ENCODE assay signal across 1 cellular context in the genomic region with DNA sequence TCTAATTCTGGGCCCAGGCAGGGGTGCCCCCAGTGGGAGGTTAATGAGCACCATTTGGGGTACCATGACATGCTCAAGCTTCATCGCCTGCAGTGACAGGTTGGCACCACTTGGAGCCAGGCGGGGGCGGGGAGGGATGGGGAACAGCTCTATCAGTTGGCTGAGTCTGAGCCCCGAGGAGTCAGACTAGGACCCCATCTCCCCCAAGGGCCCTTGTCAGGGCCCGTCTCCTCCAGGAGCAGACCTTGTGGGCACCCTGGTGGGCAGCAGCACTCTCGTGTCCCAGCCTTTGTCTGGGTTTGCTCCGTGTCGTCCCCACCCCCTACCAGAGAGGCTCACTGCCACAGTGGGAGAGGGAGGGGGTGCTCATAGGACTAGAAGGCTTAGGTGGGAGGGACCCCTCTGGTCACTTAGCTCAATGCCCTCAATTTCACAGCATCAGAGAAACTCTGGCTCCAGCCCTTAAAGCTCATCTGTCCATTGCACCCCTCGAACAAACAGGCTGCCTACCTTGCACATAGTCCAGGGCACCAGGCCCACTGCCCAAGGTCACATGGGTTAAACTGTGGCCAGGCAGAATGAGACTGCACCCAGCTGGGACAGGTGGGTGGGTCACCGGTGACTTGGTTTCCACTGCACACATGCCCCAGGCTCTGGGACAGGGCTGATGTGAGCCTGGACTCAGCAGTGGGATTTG.
A peak's percentile ranks its signal among the peaks of the same experiment; 100 is the strongest.
TF ChIP-seq lines count a peak whose summit lies in the region.

No MANE protein-coding gene starts in this region.

TF ChIP-seq in HepG2, 621 proteins besides CTCF, POLR2A, EP300 and RAD21 (continues in another document):
- TF ChIP-seq, protein P1, sequence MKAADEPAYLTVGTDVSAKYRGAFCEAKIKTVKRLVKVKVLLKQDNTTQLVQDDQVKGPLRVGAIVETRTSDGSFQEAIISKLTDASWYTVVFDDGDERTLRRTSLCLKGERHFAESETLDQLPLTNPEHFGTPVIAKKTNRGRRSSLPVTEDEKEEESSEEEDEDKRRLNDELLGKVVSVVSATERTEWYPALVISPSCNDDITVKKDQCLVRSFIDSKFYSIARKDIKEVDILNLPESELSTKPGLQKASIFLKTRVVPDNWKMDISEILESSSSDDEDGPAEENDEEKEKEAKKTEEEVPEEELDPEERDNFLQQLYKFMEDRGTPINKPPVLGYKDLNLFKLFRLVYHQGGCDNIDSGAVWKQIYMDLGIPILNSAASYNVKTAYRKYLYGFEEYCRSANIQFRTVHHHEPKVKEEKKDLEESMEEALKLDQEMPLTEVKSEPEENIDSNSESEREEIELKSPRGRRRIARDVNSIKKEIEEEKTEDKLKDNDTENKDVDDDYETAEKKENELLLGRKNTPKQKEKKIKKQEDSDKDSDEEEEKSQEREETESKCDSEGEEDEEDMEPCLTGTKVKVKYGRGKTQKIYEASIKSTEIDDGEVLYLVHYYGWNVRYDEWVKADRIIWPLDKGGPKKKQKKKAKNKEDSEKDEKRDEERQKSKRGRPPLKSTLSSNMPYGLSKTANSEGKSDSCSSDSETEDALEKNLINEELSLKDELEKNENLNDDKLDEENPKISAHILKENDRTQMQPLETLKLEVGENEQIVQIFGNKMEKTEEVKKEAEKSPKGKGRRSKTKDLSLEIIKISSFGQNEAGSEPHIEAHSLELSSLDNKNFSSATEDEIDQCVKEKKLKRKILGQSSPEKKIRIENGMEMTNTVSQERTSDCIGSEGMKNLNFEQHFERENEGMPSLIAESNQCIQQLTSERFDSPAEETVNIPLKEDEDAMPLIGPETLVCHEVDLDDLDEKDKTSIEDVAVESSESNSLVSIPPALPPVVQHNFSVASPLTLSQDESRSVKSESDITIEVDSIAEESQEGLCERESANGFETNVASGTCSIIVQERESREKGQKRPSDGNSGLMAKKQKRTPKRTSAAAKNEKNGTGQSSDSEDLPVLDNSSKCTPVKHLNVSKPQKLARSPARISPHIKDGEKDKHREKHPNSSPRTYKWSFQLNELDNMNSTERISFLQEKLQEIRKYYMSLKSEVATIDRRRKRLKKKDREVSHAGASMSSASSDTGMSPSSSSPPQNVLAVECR (CRISPR knock-in tag; IDR thresholded peaks at IDR 0.05; ENCODE audit: borderline replicate concordance) = peak; percentile 40; the same call in 1 of the 2 replicates
- TF ChIP-seq ZNF446 (CRISPR knock-in tag; IDR thresholded peaks at IDR 0.05) (0 out of 2 replicates have a peak, but pooled peaks have one; percentile 27), ZNF572 (CRISPR knock-in tag; IDR thresholded peaks at IDR 0.05) (no peak), ZFX (CRISPR knock-in tag; IDR thresholded peaks at IDR 0.05; ENCODE audit: low read depth) (peak; percentile 41; the same call in 1 of the 2 replicates), ETV5 (CRISPR knock-in tag; IDR thresholded peaks at IDR 0.05; ENCODE audit: borderline replicate concordance) (no peak), ZNF788 (CRISPR knock-in tag; IDR thresholded peaks at IDR 0.05; ENCODE audit: borderline replicate concordance) (no peak), SRF (IDR thresholded peaks at IDR 0.05; ENCODE audit: low read depth, low read length) (no peak)
- TF ChIP-seq, protein P2, sequence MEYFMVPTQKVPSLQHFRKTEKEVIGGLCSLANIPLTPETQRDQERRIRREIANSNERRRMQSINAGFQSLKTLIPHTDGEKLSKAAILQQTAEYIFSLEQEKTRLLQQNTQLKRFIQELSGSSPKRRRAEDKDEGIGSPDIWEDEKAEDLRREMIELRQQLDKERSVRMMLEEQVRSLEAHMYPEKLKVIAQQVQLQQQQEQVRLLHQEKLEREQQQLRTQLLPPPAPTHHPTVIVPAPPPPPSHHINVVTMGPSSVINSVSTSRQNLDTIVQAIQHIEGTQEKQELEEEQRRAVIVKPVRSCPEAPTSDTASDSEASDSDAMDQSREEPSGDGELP (IDR thresholded peaks at IDR 0.05; ENCODE audit: borderline replicate concordance, low read depth) = peak; percentile 41; the same call in 1 of the 2 replicates
- TF ChIP-seq, protein P3, sequence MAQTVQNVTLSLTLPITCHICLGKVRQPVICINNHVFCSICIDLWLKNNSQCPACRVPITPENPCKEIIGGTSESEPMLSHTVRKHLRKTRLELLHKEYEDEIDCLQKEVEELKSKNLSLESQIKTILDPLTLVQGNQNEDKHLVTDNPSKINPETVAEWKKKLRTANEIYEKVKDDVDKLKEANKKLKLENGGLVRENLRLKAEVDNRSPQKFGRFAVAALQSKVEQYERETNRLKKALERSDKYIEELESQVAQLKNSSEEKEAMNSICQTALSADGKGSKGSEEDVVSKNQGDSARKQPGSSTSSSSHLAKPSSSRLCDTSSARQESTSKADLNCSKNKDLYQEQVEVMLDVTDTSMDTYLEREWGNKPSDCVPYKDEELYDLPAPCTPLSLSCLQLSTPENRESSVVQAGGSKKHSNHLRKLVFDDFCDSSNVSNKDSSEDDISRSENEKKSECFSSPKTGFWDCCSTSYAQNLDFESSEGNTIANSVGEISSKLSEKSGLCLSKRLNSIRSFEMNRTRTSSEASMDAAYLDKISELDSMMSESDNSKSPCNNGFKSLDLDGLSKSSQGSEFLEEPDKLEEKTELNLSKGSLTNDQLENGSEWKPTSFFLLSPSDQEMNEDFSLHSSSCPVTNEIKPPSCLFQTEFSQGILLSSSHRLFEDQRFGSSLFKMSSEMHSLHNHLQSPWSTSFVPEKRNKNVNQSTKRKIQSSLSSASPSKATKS (CRISPR knock-in tag; IDR thresholded peaks at IDR 0.05) = no peak
- TF ChIP-seq, protein P4, sequence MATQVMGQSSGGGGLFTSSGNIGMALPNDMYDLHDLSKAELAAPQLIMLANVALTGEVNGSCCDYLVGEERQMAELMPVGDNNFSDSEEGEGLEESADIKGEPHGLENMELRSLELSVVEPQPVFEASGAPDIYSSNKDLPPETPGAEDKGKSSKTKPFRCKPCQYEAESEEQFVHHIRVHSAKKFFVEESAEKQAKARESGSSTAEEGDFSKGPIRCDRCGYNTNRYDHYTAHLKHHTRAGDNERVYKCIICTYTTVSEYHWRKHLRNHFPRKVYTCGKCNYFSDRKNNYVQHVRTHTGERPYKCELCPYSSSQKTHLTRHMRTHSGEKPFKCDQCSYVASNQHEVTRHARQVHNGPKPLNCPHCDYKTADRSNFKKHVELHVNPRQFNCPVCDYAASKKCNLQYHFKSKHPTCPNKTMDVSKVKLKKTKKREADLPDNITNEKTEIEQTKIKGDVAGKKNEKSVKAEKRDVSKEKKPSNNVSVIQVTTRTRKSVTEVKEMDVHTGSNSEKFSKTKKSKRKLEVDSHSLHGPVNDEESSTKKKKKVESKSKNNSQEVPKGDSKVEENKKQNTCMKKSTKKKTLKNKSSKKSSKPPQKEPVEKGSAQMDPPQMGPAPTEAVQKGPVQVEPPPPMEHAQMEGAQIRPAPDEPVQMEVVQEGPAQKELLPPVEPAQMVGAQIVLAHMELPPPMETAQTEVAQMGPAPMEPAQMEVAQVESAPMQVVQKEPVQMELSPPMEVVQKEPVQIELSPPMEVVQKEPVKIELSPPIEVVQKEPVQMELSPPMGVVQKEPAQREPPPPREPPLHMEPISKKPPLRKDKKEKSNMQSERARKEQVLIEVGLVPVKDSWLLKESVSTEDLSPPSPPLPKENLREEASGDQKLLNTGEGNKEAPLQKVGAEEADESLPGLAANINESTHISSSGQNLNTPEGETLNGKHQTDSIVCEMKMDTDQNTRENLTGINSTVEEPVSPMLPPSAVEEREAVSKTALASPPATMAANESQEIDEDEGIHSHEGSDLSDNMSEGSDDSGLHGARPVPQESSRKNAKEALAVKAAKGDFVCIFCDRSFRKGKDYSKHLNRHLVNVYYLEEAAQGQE (IDR thresholded peaks at IDR 0.05; ENCODE audit: borderline replicate concordance in 1 of 2, low read depth in 1 of 2, low read length in 2 of 2) = no peak
- TF ChIP-seq, protein P5, sequence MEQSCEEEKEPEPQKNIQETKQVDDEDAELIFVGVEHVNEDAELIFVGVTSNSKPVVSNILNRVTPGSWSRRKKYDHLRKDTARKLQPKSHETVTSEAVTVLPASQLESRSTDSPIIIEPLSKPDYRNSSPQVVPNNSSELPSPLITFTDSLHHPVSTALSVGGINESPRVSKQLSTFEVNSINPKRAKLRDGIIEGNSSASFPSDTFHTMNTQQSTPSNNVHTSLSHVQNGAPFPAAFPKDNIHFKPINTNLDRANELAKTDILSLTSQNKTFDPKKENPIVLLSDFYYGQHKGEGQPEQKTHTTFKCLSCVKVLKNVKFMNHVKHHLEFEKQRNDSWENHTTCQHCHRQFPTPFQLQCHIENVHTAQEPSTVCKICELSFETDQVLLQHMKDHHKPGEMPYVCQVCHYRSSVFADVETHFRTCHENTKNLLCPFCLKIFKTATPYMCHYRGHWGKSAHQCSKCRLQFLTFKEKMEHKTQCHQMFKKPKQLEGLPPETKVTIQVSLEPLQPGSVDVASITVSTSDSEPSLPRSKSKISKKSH (CRISPR knock-in tag; IDR thresholded peaks at IDR 0.05; ENCODE audit: borderline replicate concordance) = 0 out of 2 replicates have a peak, but pooled peaks have one; percentile 32
- TF ChIP-seq, protein P6, sequence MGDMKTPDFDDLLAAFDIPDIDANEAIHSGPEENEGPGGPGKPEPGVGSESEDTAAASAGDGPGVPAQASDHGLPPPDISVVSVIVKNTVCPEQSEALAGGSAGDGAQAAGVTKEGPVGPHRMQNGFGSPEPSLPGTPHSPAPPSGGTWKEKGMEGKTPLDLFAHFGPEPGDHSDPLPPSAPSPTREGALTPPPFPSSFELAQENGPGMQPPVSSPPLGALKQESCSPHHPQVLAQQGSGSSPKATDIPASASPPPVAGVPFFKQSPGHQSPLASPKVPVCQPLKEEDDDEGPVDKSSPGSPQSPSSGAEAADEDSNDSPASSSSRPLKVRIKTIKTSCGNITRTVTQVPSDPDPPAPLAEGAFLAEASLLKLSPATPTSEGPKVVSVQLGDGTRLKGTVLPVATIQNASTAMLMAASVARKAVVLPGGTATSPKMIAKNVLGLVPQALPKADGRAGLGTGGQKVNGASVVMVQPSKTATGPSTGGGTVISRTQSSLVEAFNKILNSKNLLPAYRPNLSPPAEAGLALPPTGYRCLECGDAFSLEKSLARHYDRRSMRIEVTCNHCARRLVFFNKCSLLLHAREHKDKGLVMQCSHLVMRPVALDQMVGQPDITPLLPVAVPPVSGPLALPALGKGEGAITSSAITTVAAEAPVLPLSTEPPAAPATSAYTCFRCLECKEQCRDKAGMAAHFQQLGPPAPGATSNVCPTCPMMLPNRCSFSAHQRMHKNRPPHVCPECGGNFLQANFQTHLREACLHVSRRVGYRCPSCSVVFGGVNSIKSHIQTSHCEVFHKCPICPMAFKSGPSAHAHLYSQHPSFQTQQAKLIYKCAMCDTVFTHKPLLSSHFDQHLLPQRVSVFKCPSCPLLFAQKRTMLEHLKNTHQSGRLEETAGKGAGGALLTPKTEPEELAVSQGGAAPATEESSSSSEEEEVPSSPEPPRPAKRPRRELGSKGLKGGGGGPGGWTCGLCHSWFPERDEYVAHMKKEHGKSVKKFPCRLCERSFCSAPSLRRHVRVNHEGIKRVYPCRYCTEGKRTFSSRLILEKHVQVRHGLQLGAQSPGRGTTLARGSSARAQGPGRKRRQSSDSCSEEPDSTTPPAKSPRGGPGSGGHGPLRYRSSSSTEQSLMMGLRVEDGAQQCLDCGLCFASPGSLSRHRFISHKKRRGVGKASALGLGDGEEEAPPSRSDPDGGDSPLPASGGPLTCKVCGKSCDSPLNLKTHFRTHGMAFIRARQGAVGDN (CRISPR knock-in tag; IDR thresholded peaks at IDR 0.05) = peak; percentile 38; the same call in 1 of the 2 replicates
- TF ChIP-seq, protein P7, sequence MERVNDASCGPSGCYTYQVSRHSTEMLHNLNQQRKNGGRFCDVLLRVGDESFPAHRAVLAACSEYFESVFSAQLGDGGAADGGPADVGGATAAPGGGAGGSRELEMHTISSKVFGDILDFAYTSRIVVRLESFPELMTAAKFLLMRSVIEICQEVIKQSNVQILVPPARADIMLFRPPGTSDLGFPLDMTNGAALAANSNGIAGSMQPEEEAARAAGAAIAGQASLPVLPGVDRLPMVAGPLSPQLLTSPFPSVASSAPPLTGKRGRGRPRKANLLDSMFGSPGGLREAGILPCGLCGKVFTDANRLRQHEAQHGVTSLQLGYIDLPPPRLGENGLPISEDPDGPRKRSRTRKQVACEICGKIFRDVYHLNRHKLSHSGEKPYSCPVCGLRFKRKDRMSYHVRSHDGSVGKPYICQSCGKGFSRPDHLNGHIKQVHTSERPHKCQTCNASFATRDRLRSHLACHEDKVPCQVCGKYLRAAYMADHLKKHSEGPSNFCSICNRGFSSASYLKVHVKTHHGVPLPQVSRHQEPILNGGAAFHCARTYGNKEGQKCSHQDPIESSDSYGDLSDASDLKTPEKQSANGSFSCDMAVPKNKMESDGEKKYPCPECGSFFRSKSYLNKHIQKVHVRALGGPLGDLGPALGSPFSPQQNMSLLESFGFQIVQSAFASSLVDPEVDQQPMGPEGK (CRISPR knock-in tag; IDR thresholded peaks at IDR 0.05) = no peak
